In the genomic region with DNA sequence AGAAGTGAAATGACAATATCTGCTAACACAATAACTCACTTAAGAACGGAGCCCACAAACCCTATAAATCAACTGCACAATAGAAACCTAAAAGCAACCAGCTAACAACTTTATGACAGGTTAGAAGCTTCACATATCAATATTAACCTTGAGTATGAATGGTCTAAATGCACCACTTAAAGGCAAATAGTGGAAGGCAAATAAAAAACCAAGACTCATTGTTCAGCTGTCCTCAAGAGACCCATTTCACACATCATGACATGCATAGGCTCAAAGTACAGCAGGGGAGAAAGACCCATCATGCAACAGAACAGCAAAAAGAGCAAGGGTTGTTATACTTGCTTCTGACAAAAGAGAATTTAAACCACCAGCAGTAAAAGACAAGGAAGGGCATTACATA, we compare ENCODE assay signal across 27 cellular contexts. TPM values are rescaled to one million over a fixed set of nuclear protein-coding genes. Genes with fewer than 3 reads are reported as not detected.
"Had no signal": no experiment of that assay in that cellular context is flagged by ENCODE, and none has a peak within 500 bp of the region (broad histone marks: within the 10 kb centered on the region; RNA-seq: fewer than 3 reads in every experiment).

No MANE protein-coding gene starts in this region.

- H3K27me3 ChIP-seq: esophagus muscularis mucosa, foreskin keratinocyte, heart left ventricle, pancreas had no signal

- H3K36me3 ChIP-seq: esophagus muscularis mucosa, heart left ventricle, pancreas, prostate gland, thoracic aorta had no signal

- H3K27ac ChIP-seq: esophagus muscularis mucosa, foreskin keratinocyte, heart left ventricle, pancreas, prostate gland, skin epidermis, thoracic aorta had no signal

- H3K4me1 ChIP-seq: esophagus muscularis mucosa, foreskin keratinocyte, heart left ventricle, pancreas, prostate gland had no signal

- H3K9me3 ChIP-seq: pancreas, prostate gland, thoracic aorta had no signal

- H3K4me3 ChIP-seq: esophagus muscularis mucosa, heart left ventricle, pancreas, prostate gland, skin epidermis, thoracic aorta had no signal

- DNase-seq: activated CD4-positive, alpha-beta T cell treated with anti-CD3 and anti-CD28 coated beads for 36 hours; activated CD4-positive, CD25-positive, alpha-beta regulatory T cell; activated effector memory CD4-positive, alpha-beta T cell treated with Interleukin-2 at 50 U/mL for 16 hours; activated naive CD4-positive, alpha-beta T cell treated with Interleukin-2 at 50 U/mL for 16 hours; activated T-cell treated with anti-CD3 and anti-CD28 coated beads for 4 hours; activated T-cell treated with anti-CD3 and anti-CD28 coated beads, Interleukin-2, amount 50 U/mL, for 72 hours; anterior cingulate cortex; dermis blood vessel endothelial cell; effector CD4-positive, alpha-beta T cell; foreskin keratinocyte; heart left ventricle; naive B cell; nucleus accumbens; pancreas; retina; stimulated activated CD4-positive, alpha-beta T cell treated with anti-CD3 and anti-CD28 coated beads, Interleukin-12 subunit alpha, Interleukin-12 subunit beta, amount 100 ng/mL, for 4 hours; stimulated activated CD4-positive, alpha-beta T cell treated with anti-CD3 and anti-CD28 coated beads, Interleukin-4, amount 100 ng/mL, for 1 hour; trophoblast cell had no signal

RNA-seq across cellular contexts. Expression of gene CDC14C, which starts 46.8 kb away (rescaled TPM):
- total RNA-seq: activated CD4-positive, alpha-beta T cell treated with anti-CD3 and anti-CD28 coated beads for 36 hours; activated T-cell treated with anti-CD3 and anti-CD28 coated beads, Interleukin-2, amount 50 U/mL, for 72 hours; dermis blood vessel endothelial cell; esophagus muscularis mucosa; heart left ventricle; kidney epithelial cell; lower leg skin; neural crest cell; pancreas; subcutaneous adipose tissue; thoracic aorta had no signal
- polyA plus RNA-seq: adipose tissue, foreskin keratinocyte, heart left ventricle had no signal
